ENCODE assay signal across 9 cellular contexts in genomic region chr6:106339334-106340029, GRCh38. TPM values are rescaled to one million over a fixed set of nuclear protein-coding genes. Genes with fewer than 3 reads are reported as not detected.
A peak's percentile ranks its signal among the peaks of the same experiment; 100 is the strongest.
DNase-seq lines count a peak whose midpoint lies in the region; TF ChIP-seq lines count a peak whose summit lies in the region.
"Had no signal": no experiment of that assay in that cellular context is flagged by ENCODE, and none has a peak within 500 bp of the region (broad histone marks: within the 10 kb centered on the region; RNA-seq: fewer than 3 reads in every experiment).

No MANE protein-coding gene starts in this region.

- POLR2A ChIA-PET in OCI-LY7 (lab: Charles Lee), result interaction anchor here (1.0 kb wide), 3 partner anchors 30 to 189 kb away, joined by 3 to 4 read pairs (median 4); no protein-coding TSS in a partner anchor

- no peak overlapping the region for H3K27ac Mint-ChIP-seq in activated T-helper 1 cell treated with anti-CD3 and anti-CD28 coated beads, Interleukin-12 subunit alpha, Interleukin-12 subunit beta, Interleukin-2, Interleukin-4 antibody, amounts not matched to agents 30 ng/mL and 10 ng/mL and 1 ng/mL, durations not matched to agents 14 hours and 24 hours and 36 hours

- no peak overlapping the region for H3K27ac ChIP-seq in OCI-LY7 (ENCODE audit: low read depth, low read length, poor library complexity, severe bottlenecking)
- no peak overlapping the region for H3K27ac ChIP-seq in neuronal stem cell (replicated peaks; ENCODE audit: low read length)
- H3K27ac ChIP-seq: ovary had no signal

- WGBS in neuronal stem cell (ENCODE audit: extremely low coverage in 2 of 2, insufficient read length in 2 of 2, insufficient replicate concordance in 1 of 2), 2 donors, result no CpG with 5 or more reads among the region's 9 CpGs

- H3K79me1 ChIP-seq in neuronal stem cell (ENCODE audit: low read depth, low read length), result no peaks in the 10 kb centered on the region

- no peak overlapping the region for H3K23ac ChIP-seq in neuronal stem cell (ENCODE audit: low read depth, low read length, poor library complexity)

- H3K4me1 ChIP-seq in OCI-LY7 (ENCODE audit: insufficient read depth, low read length, poor library complexity, severe bottlenecking), result no peaks in the 10 kb centered on the region
- H3K4me1 ChIP-seq in neuronal stem cell (ENCODE audit: control insufficient read depth in 2 of 2, insufficient read depth in 1 of 2, low read depth in 1 of 2, low read length in 2 of 2), result no peaks in the 10 kb centered on the region

- no peak overlapping the region for H3K9ac ChIP-seq in neuronal stem cell (ENCODE audit: low read depth, low read length, poor library complexity)

- intact Hi-C loops in OCI-LY7 (cut with micrococcal nuclease; ENCODE audit: unreplicated experiment), result loop anchor here (5.0 kb wide), 2 partner anchors 228 to 638 kb away; no protein-coding TSS in a partner anchor
- intact Hi-C loops in activated T-helper 1 cell treated with anti-CD3 and anti-CD28 coated beads, Interleukin-12 subunit alpha, Interleukin-12 subunit beta, Interleukin-2, Interleukin-4 antibody, amounts not matched to agents 30 ng/mL and 10 ng/mL and 1 ng/mL, durations not matched to agents 14 hours and 24 hours and 36 hours (cut with micrococcal nuclease), result loop anchor here (1.0 to 5.0 kb wide), 4 partner anchors 107 to 640 kb away; no protein-coding TSS in a partner anchor

- peaks cover 18% of the 10 kb centered on the region for H3K27me3 Mint-ChIP-seq in activated T-helper 1 cell treated with anti-CD3 and anti-CD28 coated beads, Interleukin-12 subunit alpha, Interleukin-12 subunit beta, Interleukin-2, Interleukin-4 antibody, amounts not matched to agents 30 ng/mL and 10 ng/mL and 1 ng/mL, durations not matched to agents 14 hours and 24 hours and 36 hours (ENCODE audit: insufficient read depth)

- H2BK120ac ChIP-seq in neuronal stem cell (ENCODE audit: low read depth, low read length), result no peak overlapping the region

- no peak overlapping the region for H3K18ac ChIP-seq in neuronal stem cell (ENCODE audit: low read length)

- CTCF ChIA-PET in OCI-LY7 (lab: Charles Lee; ENCODE audit: unreplicated experiment), result no interaction called here

- no peaks in the 10 kb centered on the region for H3K36me3 Mint-ChIP-seq in activated T-helper 1 cell treated with anti-CD3 and anti-CD28 coated beads, Interleukin-12 subunit alpha, Interleukin-12 subunit beta, Interleukin-2, Interleukin-4 antibody, amounts not matched to agents 30 ng/mL and 10 ng/mL and 1 ng/mL, durations not matched to agents 14 hours and 24 hours and 36 hours (ENCODE audit: low read depth)

- H3K4me3 ChIP-seq in OCI-LY7 (ENCODE audit: low read depth, low read length, poor library complexity, severe bottlenecking), result no peak overlapping the region
- H3K4me3 ChIP-seq in fibroblast of the aortic adventitia (ENCODE audit: low read depth, low read length), result no peak overlapping the region
- no peak overlapping the region for H3K4me3 ChIP-seq in neuronal stem cell (ENCODE audit: low read length in 2 of 2)
- H3K4me3 ChIP-seq: ovary had no signal

- TF ChIP-seq CTCF in GM12872 (IDR thresholded peaks at IDR 0.05; ENCODE audit: insufficient read depth, low read depth, low read length) (peak; percentile 83), OCI-LY7 (conservative IDR thresholded peaks at IDR 0.05; ENCODE audit: low read length) (peak; percentile 86), fibroblast of the aortic adventitia (IDR thresholded peaks at IDR 0.05; ENCODE audit: insufficient read depth, low read length) (peak; percentile 89)

- H2BK12ac ChIP-seq in neuronal stem cell (ENCODE audit: low read length), result no peak overlapping the region

- DNase-seq in 8988T (peak; percentile 39), HT1080 (ENCODE audit: low read depth) (peak; percentile 88), OCI-LY7 (ENCODE audit: low spot score) (peak; percentile 65), fibroblast of the aortic adventitia (ENCODE audit: low read depth) (peak; percentile 76), neuronal stem cell (ENCODE audit: low spot score) (peak; percentile 52), COR-L47 (lab: John Stamatoyannopoulos, UW) (no peak)
- DNase-seq in activated T-helper 1 cell treated with anti-CD3 and anti-CD28 coated beads, Interleukin-12 subunit alpha, Interleukin-12 subunit beta, Interleukin-2, Interleukin-4 antibody, amounts not matched to agents 30 ng/mL and 10 ng/mL and 1 ng/mL, durations not matched to agents 14 hours and 24 hours and 36 hours (ENCODE audit: low spot score), result peak; percentile 27

- H3K79me2 ChIP-seq in OCI-LY7 (ENCODE audit: insufficient read depth, low read depth, low read length), result no peaks in the 10 kb centered on the region

- H2AK5ac ChIP-seq in neuronal stem cell (ENCODE audit: low read depth, low read length), result no peak overlapping the region

- H3K9me3 Mint-ChIP-seq in activated T-helper 1 cell treated with anti-CD3 and anti-CD28 coated beads, Interleukin-12 subunit alpha, Interleukin-12 subunit beta, Interleukin-2, Interleukin-4 antibody, amounts not matched to agents 30 ng/mL and 10 ng/mL and 1 ng/mL, durations not matched to agents 14 hours and 24 hours and 36 hours, result no peaks in the 10 kb centered on the region

- H3K4me3 Mint-ChIP-seq in activated T-helper 1 cell treated with anti-CD3 and anti-CD28 coated beads, Interleukin-12 subunit alpha, Interleukin-12 subunit beta, Interleukin-2, Interleukin-4 antibody, amounts not matched to agents 30 ng/mL and 10 ng/mL and 1 ng/mL, durations not matched to agents 14 hours and 24 hours and 36 hours, result no peak overlapping the region

- no peaks in the 10 kb centered on the region for H3K9me2 ChIP-seq in OCI-LY7 (ENCODE audit: insufficient read depth, low read length)

- no peak overlapping the region for H4K8ac ChIP-seq in neuronal stem cell (ENCODE audit: low read depth, low read length)

- no peak overlapping the region for H3K14ac ChIP-seq in neuronal stem cell (ENCODE audit: low read length)

- H3K4ac ChIP-seq in neuronal stem cell (ENCODE audit: low read length), result no peak overlapping the region

- no peaks in the 10 kb centered on the region for H3K9me3 ChIP-seq in OCI-LY7 (ENCODE audit: low read length)
- H3K9me3 ChIP-seq in neuronal stem cell (replicated peaks in 1 of 2; ENCODE audit: control insufficient read depth in 2 of 2, insufficient read depth in 1 of 2, low read depth in 1 of 2, low read length in 2 of 2), result peaks cover 0 to 2% of the 10 kb centered on the region in 2 donors
- H3K9me3 ChIP-seq: ovary had no signal

- H2BK5ac ChIP-seq in neuronal stem cell (ENCODE audit: low read length), result no peak overlapping the region

- H2BK15ac ChIP-seq in neuronal stem cell (ENCODE audit: low read length), result no peak overlapping the region

- H3K4me2 ChIP-seq in OCI-LY7 (ENCODE audit: low read length) (no peak overlapping the region), neuronal stem cell (ENCODE audit: insufficient read depth, low read length, poor library complexity, severe bottlenecking) (no peak overlapping the region)

- BruUV-seq in OCI-LY7 (replicated peaks; lab: Mats Ljungman, UMichigan), result no TSS peak

- peak overlapping the region; percentile 5; the same call in 1 of the 2 replicates for H2AFZ ChIP-seq in OCI-LY7 (ENCODE audit: low read length)
- peak overlapping the region; percentile 50 for H2AFZ ChIP-seq in neuronal stem cell (ENCODE audit: low read length)

- no peak overlapping the region for H4K91ac ChIP-seq in neuronal stem cell (ENCODE audit: low read depth, low read length, poor library complexity)

- H3K36me3 ChIP-seq in OCI-LY7 (ENCODE audit: insufficient read depth, low read length) (no peaks in the 10 kb centered on the region), neuronal stem cell (replicated peaks in 1 of 2; ENCODE audit: control insufficient read depth in 2 of 2, insufficient read depth in 2 of 2, low read length in 2 of 2) (no peaks in the 10 kb centered on the region)
- H3K36me3 ChIP-seq: ovary had no signal

- H4K20me1 ChIP-seq in OCI-LY7 (ENCODE audit: insufficient read depth, low read length), result no peaks in the 10 kb centered on the region

- H3K27me3 ChIP-seq in neuronal stem cell (ENCODE audit: control insufficient read depth in 3 of 3, insufficient read depth in 3 of 3, low read depth in 1 of 3, low read length in 3 of 3), result peaks cover 0 to 17% (median 0%) of the 10 kb centered on the region in 3 experiments
- H3K27me3 ChIP-seq: ovary had no signal

- peaks cover 8% of the 10 kb centered on the region for H3K4me1 Mint-ChIP-seq in activated T-helper 1 cell treated with anti-CD3 and anti-CD28 coated beads, Interleukin-12 subunit alpha, Interleukin-12 subunit beta, Interleukin-2, Interleukin-4 antibody, amounts not matched to agents 30 ng/mL and 10 ng/mL and 1 ng/mL, durations not matched to agents 14 hours and 24 hours and 36 hours (ENCODE audit: low read depth)

RNA-seq across cellular contexts. Expression of gene ATG5, which starts 13.9 kb away (rescaled TPM):
- total RNA-seq in HT1080 (2014; rRNA removed; shearing (Covaris generic)), result 39.7 and 44.9 TPM in 2 replicates
- polyA plus RNA-seq in HT1080 (2015; cell fraction: cytosol; rRNA removed), result 34.5 and 36.8 TPM in 2 replicates
- 20.8 and 27.9 TPM in 2 replicates for polyA plus RNA-seq in HT1080 (2015; cell fraction: nucleus; rRNA removed)
- total RNA-seq in OCI-LY7 (2014; rRNA removed; shearing (Covaris generic)), result 18.8 and 20.6 TPM in 2 replicates
- 30.0 and 31.1 TPM in 2 replicates for total RNA-seq in OCI-LY7 (2022)
- 36.0 and 36.7 TPM in 2 replicates for total RNA-seq in activated T-helper 1 cell treated with anti-CD3 and anti-CD28 coated beads, Interleukin-12 subunit alpha, Interleukin-12 subunit beta, Interleukin-2, Interleukin-4 antibody, amounts not matched to agents 30 ng/mL and 10 ng/mL and 1 ng/mL, durations not matched to agents 14 hours and 24 hours and 36 hours
- total RNA-seq in fibroblast of the aortic adventitia (ENCODE audit: low replicate concordance), result 31.0 and 45.4 TPM in 2 replicates
- 16.6 TPM for polyA plus RNA-seq in neuronal stem cell (2013, experiment 1 of 2)
- polyA plus RNA-seq in neuronal stem cell (2013, experiment 2 of 2), result 17.8 TPM

RNA-seq across cellular contexts. Expression of gene CRYBG1, which starts 21.0 kb away (rescaled TPM):
- total RNA-seq in HT1080 (2014; rRNA removed; shearing (Covaris generic)), result 20.4 and 25.4 TPM in 2 replicates
- 9.7 and 10.9 TPM in 2 replicates for polyA plus RNA-seq in HT1080 (2015; cell fraction: cytosol; rRNA removed)
- 29.8 and 32.1 TPM in 2 replicates for polyA plus RNA-seq in HT1080 (2015; cell fraction: nucleus; rRNA removed)
- total RNA-seq in OCI-LY7 (2014; rRNA removed; shearing (Covaris generic)), result 41.7 and 44.7 TPM in 2 replicates
- total RNA-seq in OCI-LY7 (2022), result 66.2 and 79.2 TPM in 2 replicates
- total RNA-seq in activated T-helper 1 cell treated with anti-CD3 and anti-CD28 coated beads, Interleukin-12 subunit alpha, Interleukin-12 subunit beta, Interleukin-2, Interleukin-4 antibody, amounts not matched to agents 30 ng/mL and 10 ng/mL and 1 ng/mL, durations not matched to agents 14 hours and 24 hours and 36 hours, result 10.2 and 11.4 TPM in 2 replicates
- 19.3 and 105 TPM in 2 replicates for total RNA-seq in fibroblast of the aortic adventitia (ENCODE audit: low replicate concordance)
- 0.01 TPM for polyA plus RNA-seq in neuronal stem cell (2013, experiment 1 of 2)
- polyA plus RNA-seq in neuronal stem cell (2013, experiment 2 of 2), result 0.01 TPM
